In genomic region chr12:92039048-92039447, GRCh38 we compare ENCODE assay signal across 13 cellular contexts.
DNase-seq lines count a peak whose midpoint lies in the region; ATAC-seq and TF ChIP-seq lines count a peak whose summit lies in the region.
"Had no signal": no experiment of that assay in that cellular context is flagged by ENCODE, and none has a peak within 500 bp of the region (broad histone marks: within the 10 kb centered on the region; RNA-seq: fewer than 3 reads in every experiment).

No MANE protein-coding gene starts in this region.

- POLR2A ChIA-PET in T-cell (lab: Charles Lee): interaction anchor here (0.6 to 0.9 kb wide), 2 partner anchors 10 to 182 kb away, joined by 3 to 4 read pairs; no protein-coding TSS in a partner anchor

- ATAC-seq in T-cell (replicated peaks in 1 of 4): no peak
- ATAC-seq: left lung had no signal

- peaks cover 82 to 86% (median 85%) of the 10 kb centered on the region in 3 donors for H3K4me1 Mint-ChIP-seq in T-cell

- no peak overlapping the region for H3K4me3 Mint-ChIP-seq in T-cell
- H3K4me3 Mint-ChIP-seq: CD8-positive, alpha-beta memory T cell had no signal

- H3K9me3 ChIP-seq in BLaER1: no peaks in the 10 kb centered on the region
- H3K9me3 ChIP-seq in HUES64 (ENCODE audit: insufficient read depth, low read depth, low read length): no peaks in the 10 kb centered on the region
- H3K9me3 ChIP-seq in esophagus squamous epithelium: no peaks in the 10 kb centered on the region
- H3K9me3 ChIP-seq: left lung, right atrium auricular region, thoracic aorta had no signal

- no peaks in the 10 kb centered on the region for H3K27me3 ChIP-seq in BLaER1
- H3K27me3 ChIP-seq in HUES64 (ENCODE audit: insufficient read depth, low read length): no peaks in the 10 kb centered on the region
- H3K27me3 ChIP-seq in esophagus squamous epithelium: no peaks in the 10 kb centered on the region
- H3K27me3 ChIP-seq: left lung, right atrium auricular region had no signal

- DNase-seq in T-cell (no peak), medulla oblongata (ENCODE audit: extremely low spot score) (peak; percentile 59), NCI-H1092 treated with DMSO at 0.1 percent for 48 hours (lab: John Stamatoyannopoulos, UW) (no peak), esophagus squamous epithelium (lab: John Stamatoyannopoulos, UW) (no peak), NCI-H2029 (lab: John Stamatoyannopoulos, UW) (no peak), H4 (ENCODE audit: low spot score) (no peak)
- DNase-seq: CD8-positive, alpha-beta memory T cell; left lung; NCI-H2227 treated with DMSO at 0.1 percent for 48 hours had no signal

- H3K27me3 Mint-ChIP-seq in T-cell: no peaks in the 10 kb centered on the region
- H3K27me3 Mint-ChIP-seq: CD8-positive, alpha-beta memory T cell had no signal

- H3K36me3 ChIP-seq in BLaER1: no peaks in the 10 kb centered on the region
- H3K36me3 ChIP-seq in HUES64 (ENCODE audit: insufficient read depth, low read length): no peaks in the 10 kb centered on the region
- H3K36me3 ChIP-seq in esophagus squamous epithelium: no peaks in the 10 kb centered on the region
- H3K36me3 ChIP-seq: left lung, right atrium auricular region, thoracic aorta had no signal

- no peaks in the 10 kb centered on the region for H3K36me3 Mint-ChIP-seq in T-cell

- H3K9me3 Mint-ChIP-seq in T-cell: peaks cover 0 to 9% (median 0%) of the 10 kb centered on the region in 3 donors
- H3K9me3 Mint-ChIP-seq: CD8-positive, alpha-beta memory T cell had no signal

- H3K4me3 ChIP-seq in BLaER1: no peak overlapping the region
- no peak overlapping the region for H3K4me3 ChIP-seq in HUES64 (ENCODE audit: low read length)
- H3K4me3 ChIP-seq in esophagus squamous epithelium: no peak overlapping the region
- H3K4me3 ChIP-seq: left lung, right atrium auricular region, thoracic aorta had no signal

- H3K27ac ChIP-seq in BLaER1 (no peak overlapping the region), HUES64 (ENCODE audit: low read depth, low read length) (0 out of 2 replicates have a peak overlapping the region, but pooled peaks have one; percentile 9), esophagus squamous epithelium (no peak overlapping the region)
- H3K27ac ChIP-seq: left lung, right atrium auricular region, thoracic aorta had no signal

- peak overlapping the region; percentile 38 for H3K4me2 ChIP-seq in BLaER1

- WGBS in HUES64: 77% methylated on average over 3 of the region's 3 CpGs
- WGBS in esophagus squamous epithelium, 2 donors: 79 to 91% methylated on average over 3 of the region's 3 CpGs

- H3K4me1 ChIP-seq in BLaER1: peaks cover 45% of the 10 kb centered on the region
- H3K4me1 ChIP-seq in HUES64 (ENCODE audit: insufficient read depth, low read length): peaks cover 26% of the 10 kb centered on the region
- H3K4me1 ChIP-seq in esophagus squamous epithelium: peaks cover 7 to 31% (median 19%) of the 10 kb centered on the region in 3 donors

- no peak overlapping the region for H3K9ac ChIP-seq in BLaER1
- H3K9ac ChIP-seq in HUES64 (ENCODE audit: low read depth, low read length): no peak overlapping the region

- H3K27ac Mint-ChIP-seq in T-cell: peak overlapping the region; percentile 29 to 100

- H4K20me1 ChIP-seq in BLaER1: no peaks in the 10 kb centered on the region

- TF ChIP-seq POLR2A in esophagus squamous epithelium (IDR thresholded peaks at IDR 0.05): no peak

- intact Hi-C loops in esophagus squamous epithelium (cut with DNase I): no loop called here

- TF ChIP-seq CTCF in esophagus squamous epithelium (IDR thresholded peaks at IDR 0.05): no peak

- CTCF ChIA-PET in T-cell (lab: Charles Lee): no interaction called here
